Comparison of ENCODE assay signal across 28 cellular contexts in genomic region chr5:58983496-58983895, GRCh38.
DNase-seq lines count a peak whose midpoint lies in the region; ATAC-seq, FAIRE-seq and TF ChIP-seq lines count a peak whose summit lies in the region.
"Had no signal": no experiment of that assay in that cellular context is flagged by ENCODE, and none has a peak within 500 bp of the region (broad histone marks: within the 10 kb centered on the region; RNA-seq: fewer than 3 reads in every experiment).

No MANE protein-coding gene starts in this region.

- H3K14ac ChIP-seq in mesenchymal stem cell (ENCODE audit: low read length in 2 of 2): no peak overlapping the region

- H3K4me3 ChIP-seq in A549: no peak overlapping the region
- H3K4me3 ChIP-seq in mesenchymal stem cell (ENCODE audit: insufficient read depth in 1 of 2, low read depth in 1 of 2, low read length in 2 of 2): no peak overlapping the region
- no peak overlapping the region for H3K4me3 ChIP-seq in Karpas-422 (ENCODE audit: low read length)
- no peak overlapping the region for H3K4me3 ChIP-seq in CD4-positive, alpha-beta memory T cell (ENCODE audit: low read length in 2 of 2)
- H3K4me3 ChIP-seq: BLaER1 treated with 17β-estradiol and CSF1 and Interleukin-3, amounts not matched to agents 10 nM and 100 nM; HAP-1; SK-N-MC had no signal

- peak overlapping the region; percentile 9 to 64; a peak in 4 of 6 replicates for H3K27ac ChIP-seq in A549
- H3K27ac ChIP-seq in mesenchymal stem cell (ENCODE audit: low read length, poor library complexity, severe bottlenecking): peak overlapping the region; percentile 67
- H3K27ac ChIP-seq in Karpas-422 (ENCODE audit: low read length): no peak overlapping the region
- no peak overlapping the region for H3K27ac ChIP-seq in CD4-positive, alpha-beta memory T cell (ENCODE audit: low read depth, low read length)
- H3K27ac ChIP-seq: BLaER1 treated with 17β-estradiol and CSF1 and Interleukin-3, amounts not matched to agents 10 nM and 100 nM; SK-N-MC had no signal

- H2BK5ac ChIP-seq in mesenchymal stem cell (ENCODE audit: low read depth, low read length, poor library complexity, severe bottlenecking): no peak overlapping the region

- H2AFZ ChIP-seq in mesenchymal stem cell (ENCODE audit: low read depth, low read length) (no peak overlapping the region), Karpas-422 (ENCODE audit: low read length) (no peak overlapping the region)

- H3K4me1 ChIP-seq in A549: peaks cover 100% of the 10 kb centered on the region
- H3K4me1 ChIP-seq in mesenchymal stem cell (ENCODE audit: control insufficient read depth, insufficient read depth, low read depth, low read length): peaks cover 8% of the 10 kb centered on the region
- no peaks in the 10 kb centered on the region for H3K4me1 ChIP-seq in Karpas-422 (ENCODE audit: low read length)
- no peaks in the 10 kb centered on the region for H3K4me1 ChIP-seq in CD4-positive, alpha-beta memory T cell (ENCODE audit: insufficient read depth, low read length)
- H3K4me1 ChIP-seq: BLaER1 treated with 17β-estradiol and CSF1 and Interleukin-3, amounts not matched to agents 10 nM and 100 nM; HAP-1 had no signal

- no peaks in the 10 kb centered on the region for H4K20me1 ChIP-seq in Karpas-422 (ENCODE audit: insufficient read depth, low read depth, low read length)
- H4K20me1 ChIP-seq: BLaER1 treated with 17β-estradiol and CSF1 and Interleukin-3, amounts not matched to agents 10 nM and 100 nM had no signal

- no peak overlapping the region for H3K23ac ChIP-seq in mesenchymal stem cell (ENCODE audit: low read length in 2 of 2)

- H4K91ac ChIP-seq in mesenchymal stem cell (ENCODE audit: low read length): no peak overlapping the region

- H3K4ac ChIP-seq in mesenchymal stem cell (ENCODE audit: low read depth in 1 of 2, low read length in 2 of 2): no peak overlapping the region

- H3K27me3 ChIP-seq in mesenchymal stem cell (ENCODE audit: control insufficient read depth in 1 of 2, insufficient read depth in 1 of 2, low read length in 2 of 2) (no peaks in the 10 kb centered on the region), Karpas-422 (ENCODE audit: low read length) (no peaks in the 10 kb centered on the region)
- no peaks in the 10 kb centered on the region for H3K27me3 ChIP-seq in CD4-positive, alpha-beta memory T cell (ENCODE audit: insufficient read depth, low read length)
- H3K27me3 ChIP-seq: BLaER1 treated with 17β-estradiol and CSF1 and Interleukin-3, amounts not matched to agents 10 nM and 100 nM had no signal

- H2BK120ac ChIP-seq in mesenchymal stem cell (ENCODE audit: low read depth, low read length): no peak overlapping the region

- POLR2A ChIA-PET in A549 (lab: Yijun Ruan, JAX): no interaction called here
- POLR2A ChIA-PET in CD4-positive, alpha-beta memory T cell (lab: Charles Lee; ENCODE audit: partially characterized antibody): no interaction called here

- peaks cover 4% of the 10 kb centered on the region for H3K79me1 ChIP-seq in mesenchymal stem cell (replicated peaks; ENCODE audit: low read length, poor library complexity, severe bottlenecking)

- intact Hi-C loops in CD4-positive, alpha-beta memory T cell (cut with micrococcal nuclease): no loop called here

- H2BK12ac ChIP-seq in mesenchymal stem cell (ENCODE audit: low read length in 2 of 2): no peak overlapping the region

- TF ChIP-seq POLR2A in A549 (IDR thresholded peaks at IDR 0.05; ENCODE audit: low read length): no peak

- H3K9me3 ChIP-seq in A549 (no peaks in the 10 kb centered on the region), mesenchymal stem cell (ENCODE audit: control insufficient read depth, low read length) (no peaks in the 10 kb centered on the region), Karpas-422 (ENCODE audit: low read length) (no peaks in the 10 kb centered on the region)
- no peaks in the 10 kb centered on the region for H3K9me3 ChIP-seq in CD4-positive, alpha-beta memory T cell (ENCODE audit: control insufficient read depth in 1 of 2, low read length in 2 of 2)
- H3K9me3 ChIP-seq: BLaER1 treated with 17β-estradiol and CSF1 and Interleukin-3, amounts not matched to agents 10 nM and 100 nM; HAP-1 had no signal

- TF ChIP-seq CTCF in A549 (IDR thresholded peaks at IDR 0.05): no peak
- no peak for TF ChIP-seq CTCF in omental fat pad (IDR thresholded peaks at IDR 0.05)

- peaks cover 0 to 4% (median 0%) of the 10 kb centered on the region in 4 donors for H3K4me1 Mint-ChIP-seq in CD4-positive, alpha-beta memory T cell
- H3K4me1 Mint-ChIP-seq: activated naive CD8-positive, alpha-beta T cell treated with anti-CD3 and anti-CD28 coated beads for 36 hours had no signal

- ATAC-seq in A549 (peak in 1 of 2 experiments; percentile 4; a peak in 3 of 6 replicates), omental fat pad (ENCODE audit: low FRiP score) (no peak)
- ATAC-seq: left lobe of liver; naive thymus-derived CD4-positive, alpha-beta T cell; T-helper 17 cell had no signal

- H3K36me3 Mint-ChIP-seq in CD4-positive, alpha-beta memory T cell: peaks cover 53 to 78% of the 10 kb centered on the region in 2 donors

- peak overlapping the region in 1 of 7 donors; percentile 8 for H3K27ac Mint-ChIP-seq in CD4-positive, alpha-beta memory T cell
- H3K27ac Mint-ChIP-seq: activated naive CD8-positive, alpha-beta T cell treated with anti-CD3 and anti-CD28 coated beads for 36 hours; T-helper 17 cell had no signal

- H3K9me3 Mint-ChIP-seq in CD4-positive, alpha-beta memory T cell: no peaks in the 10 kb centered on the region
- H3K9me3 Mint-ChIP-seq: activated naive CD8-positive, alpha-beta T cell treated with anti-CD3 and anti-CD28 coated beads for 36 hours; central memory CD8-positive, alpha-beta T cell; naive thymus-derived CD4-positive, alpha-beta T cell had no signal

- H2AK5ac ChIP-seq in mesenchymal stem cell (ENCODE audit: low read length, severe bottlenecking): no peak overlapping the region

- H3K9me2 ChIP-seq in Karpas-422 (replicated peaks; ENCODE audit: insufficient read depth, low read length): no peaks in the 10 kb centered on the region

- no peak for TF ChIP-seq EP300 in A549 (IDR thresholded peaks at IDR 0.05)

- FAIRE-seq in A549 (lab: Jason Lieb, UNC): no peak
- FAIRE-seq: astrocyte, endometrium had no signal

- CTCF ChIA-PET in A549 (lab: Yijun Ruan, JAX): interaction anchor here (1.1 to 3.4 kb wide), 3 partner anchors 18 to 97 kb away, joined by 3 to 21 read pairs (median 17); no protein-coding TSS in a partner anchor
- CTCF ChIA-PET in CD4-positive, alpha-beta memory T cell (lab: Charles Lee; ENCODE audit: partially characterized antibody): interaction anchor here (2.0 kb wide), 1 partner anchor 8 kb away, joined by 7 read pairs; no protein-coding TSS in a partner anchor

- no peak overlapping the region for H3K18ac ChIP-seq in mesenchymal stem cell (ENCODE audit: low read depth in 1 of 2, low read length in 2 of 2)

- H4K8ac ChIP-seq in mesenchymal stem cell (ENCODE audit: low read length): no peak overlapping the region

- TF ChIP-seq RAD21 in A549 (conservative IDR thresholded peaks at IDR 0.05 in 1 of 2, IDR thresholded peaks at IDR 0.05 in 1 of 2): no peak

- no peaks in the 10 kb centered on the region for H3K27me3 Mint-ChIP-seq in CD4-positive, alpha-beta memory T cell
- H3K27me3 Mint-ChIP-seq: activated naive CD8-positive, alpha-beta T cell treated with anti-CD3 and anti-CD28 coated beads for 36 hours; central memory CD8-positive, alpha-beta T cell; naive thymus-derived CD4-positive, alpha-beta T cell; T-helper 17 cell had no signal

- no peak overlapping the region for H3K9ac ChIP-seq in mesenchymal stem cell (ENCODE audit: low read length)
- no peak overlapping the region for H3K9ac ChIP-seq in Karpas-422 (ENCODE audit: low read length)
- H3K9ac ChIP-seq: BLaER1 treated with 17β-estradiol and CSF1 and Interleukin-3, amounts not matched to agents 10 nM and 100 nM had no signal

- no peaks in the 10 kb centered on the region for H3K79me2 ChIP-seq in Karpas-422 (ENCODE audit: low read length)

- H3K4me2 ChIP-seq in A549 (no peak overlapping the region), mesenchymal stem cell (ENCODE audit: low read length, poor library complexity, severe bottlenecking) (no peak overlapping the region), Karpas-422 (ENCODE audit: low read depth, low read length, poor library complexity, severe bottlenecking) (no peak overlapping the region)
- H3K4me2 ChIP-seq: BLaER1 treated with 17β-estradiol and CSF1 and Interleukin-3, amounts not matched to agents 10 nM and 100 nM had no signal

- DNase-seq in A549 (ENCODE audit: low read depth in 1 of 2, low spot score in 1 of 2) (no peak), EH (ENCODE audit: low read depth) (peak; percentile 43), fibroblast of peridontal ligament (ENCODE audit: extremely low read depth) (peak; percentile 17), mesenchymal stem cell (peak; percentile 20), omental fat pad (ENCODE audit: low spot score) (no peak), Karpas-422 (no peak), mesenteric fat pad (ENCODE audit: low spot score) (no peak)
- no peak for DNase-seq in CD4-positive, alpha-beta memory T cell
- DNase-seq: activated effector memory CD4-positive, alpha-beta T cell treated with anti-CD3 and anti-CD28 coated beads, Interleukin-2, amount 50 U/mL, for 16 hours; activated naive CD8-positive, alpha-beta T cell treated with anti-CD3 and anti-CD28 coated beads for 36 hours; COR-L47; head of caudate nucleus; midbrain; naive thymus-derived CD4-positive, alpha-beta T cell; NCI-H1092 treated with DMSO at 0.1 percent for 48 hours; NCI-H226; NCI-H748 treated with DMSO at 0.1 percent for 48 hours; retina; RPMI8226; stimulated activated CD4-positive, alpha-beta T cell treated with anti-CD3 and anti-CD28 coated beads, Interleukin-4, amount 100 ng/mL, for 1 hour; T-helper 17 cell had no signal

- H3K36me3 ChIP-seq in mesenchymal stem cell (ENCODE audit: control insufficient read depth in 1 of 2, insufficient read depth in 2 of 2, low read depth in 1 of 2, low read length in 2 of 2) (peaks cover 0 to 3% of the 10 kb centered on the region in 2 experiments), Karpas-422 (ENCODE audit: insufficient read depth, low read length) (no peaks in the 10 kb centered on the region)
- H3K36me3 ChIP-seq in CD4-positive, alpha-beta memory T cell (ENCODE audit: insufficient read depth, low read length): peaks cover 12% of the 10 kb centered on the region
- H3K36me3 ChIP-seq: HAP-1 had no signal

- H2BK15ac ChIP-seq in mesenchymal stem cell (ENCODE audit: low read depth, poor library complexity, severe bottlenecking): no peak overlapping the region

- no peak overlapping the region for H3K4me3 Mint-ChIP-seq in CD4-positive, alpha-beta memory T cell
- H3K4me3 Mint-ChIP-seq: activated naive CD8-positive, alpha-beta T cell treated with anti-CD3 and anti-CD28 coated beads for 36 hours; central memory CD8-positive, alpha-beta T cell; naive thymus-derived CD4-positive, alpha-beta T cell; T-helper 17 cell had no signal

TF ChIP-seq in A549, 52 proteins besides CTCF, POLR2A, EP300 and RAD21:
- TF ChIP-seq MYC (IDR thresholded peaks at IDR 0.05; ENCODE audit: borderline replicate concordance, low read length): no peak
- TF ChIP-seq JUN (IDR thresholded peaks at IDR 0.05): 0 out of 5 replicates have a peak, but pooled peaks of 1 of the 2 experiments have one; percentile 13

Comparison
In these comparisons a context has a peak if more than half of its experiments do, and no peak if none do; other contexts are left out.
1. DNase-seq: peak in EH (single experiment), fibroblast of peridontal ligament (single experiment) and mesenchymal stem cell (single experiment); none in A549 (0 of 2), omental fat pad (single experiment), Karpas-422 (single experiment), mesenteric fat pad (single experiment) and CD4-positive, alpha-beta memory T cell (0 of 5).
2. H3K27ac ChIP-seq: peak in A549 (2 of 2) and mesenchymal stem cell (single experiment); none in Karpas-422 (single experiment) and CD4-positive, alpha-beta memory T cell (single experiment).